ENCODE assay signal across 9 cellular contexts in genomic region chr3:128486692-128487537, GRCh38. TPM values are rescaled to one million over a fixed set of nuclear protein-coding genes. Genes with fewer than 3 reads are reported as not detected.
DNase-seq lines count a peak whose midpoint lies in the region; TF ChIP-seq lines count a peak whose summit lies in the region.
"Had no signal": no experiment of that assay in that cellular context is flagged by ENCODE, and none has a peak within 500 bp of the region (broad histone marks: within the 10 kb centered on the region; RNA-seq: fewer than 3 reads in every experiment).

No MANE protein-coding gene starts in this region.

- H3K4me3 ChIP-seq in fibroblast of lung (replicated peaks in 1 of 4; ENCODE audit: control extremely low read depth in 1 of 4, insufficient read depth in 1 of 4, low read depth in 3 of 4, low read length in 4 of 4) (peak overlapping the region; percentile 29 to 76 (median 54)), osteoblast (ENCODE audit: insufficient read depth, low read length) (peak overlapping the region; percentile 80)

- H4K20me1 ChIP-seq in fibroblast of lung (ENCODE audit: control insufficient read depth, extremely low read depth, insufficient read depth, low read length) (no peaks in the 10 kb centered on the region), osteoblast (ENCODE audit: insufficient read depth, low read length) (peaks cover 17% of the 10 kb centered on the region)

- H3K9me3 ChIP-seq in fibroblast of lung (ENCODE audit: control insufficient read depth, insufficient read depth, low read depth, low read length) = no peaks in the 10 kb centered on the region
- H3K9me3 ChIP-seq in osteoblast (ENCODE audit: low read depth, low read length) = no peaks in the 10 kb centered on the region

- H3K4me1 ChIP-seq in fibroblast of lung (ENCODE audit: control insufficient read depth, extremely low read depth, insufficient read depth, low read length) = peaks cover 21% of the 10 kb centered on the region
- H3K4me1 ChIP-seq in osteoblast (ENCODE audit: insufficient read depth, low read length) = peaks cover 30% of the 10 kb centered on the region

- peak overlapping the region; percentile 98 for H3K27ac ChIP-seq in VCaP
- peak overlapping the region; percentile 30 for H3K27ac ChIP-seq in fibroblast of lung (ENCODE audit: insufficient read depth, low read length)
- no peak overlapping the region for H3K27ac ChIP-seq in osteoblast (ENCODE audit: low read depth, low read length)

- peaks cover 31% of the 10 kb centered on the region for H3K27me3 ChIP-seq in fibroblast of lung (ENCODE audit: control insufficient read depth, insufficient read depth, low read length)
- peaks cover 38% of the 10 kb centered on the region for H3K27me3 ChIP-seq in osteoblast (ENCODE audit: insufficient read depth, low read length)

- peak; percentile 67 for DNase-seq in activated CD8-positive, alpha-beta memory T cell treated with anti-CD3 and anti-CD28 coated beads for 24 hours
- no peak for DNase-seq in activated CD8-positive, alpha-beta memory T cell treated with anti-CD3 and anti-CD28 coated beads, Interleukin-2, amount 50 U/mL, for 4 hours
- DNase-seq in fibroblast of lung (ENCODE audit: low read depth in 2 of 2) = peak in 1 of 2 donors; percentile 59
- DNase-seq in osteoblast (ENCODE audit: insufficient read length, low spot score, missing footprints) = peak; percentile 92
- no peak for DNase-seq in MV-4-11 (lab: John Stamatoyannopoulos, UW)
- DNase-seq in central memory CD4-positive, alpha-beta T cell = no peak
- no peak for DNase-seq in SIG-M5 (lab: John Stamatoyannopoulos, UW)

- H3K4me2 ChIP-seq in fibroblast of lung (ENCODE audit: extremely low read depth, insufficient read depth, low read length) (peak overlapping the region; percentile 87), osteoblast (ENCODE audit: insufficient read depth, low read length) (peak overlapping the region; percentile 94)

- H2AFZ ChIP-seq in fibroblast of lung (ENCODE audit: low read length) (peak overlapping the region; percentile 36), osteoblast (ENCODE audit: low read length) (peak overlapping the region; percentile 74)

- TF ChIP-seq CTCF in VCaP (conservative IDR thresholded peaks at IDR 0.05) (no peak), fibroblast of lung (conservative IDR thresholded peaks at IDR 0.05 in 1 of 2, IDR thresholded peaks at IDR 0.05 in 1 of 2; ENCODE audit: low read depth in 1 of 2, low read length in 2 of 2) (no peak), osteoblast (IDR thresholded peaks at IDR 0.05; ENCODE audit: extremely low read depth, low read depth, low read length) (no peak)

- H3K36me3 ChIP-seq in fibroblast of lung (ENCODE audit: control insufficient read depth, insufficient read depth, low read length) = no peaks in the 10 kb centered on the region
- no peaks in the 10 kb centered on the region for H3K36me3 ChIP-seq in osteoblast (ENCODE audit: insufficient read depth, low read length)

- peaks cover 19% of the 10 kb centered on the region for H3K79me2 ChIP-seq in fibroblast of lung (ENCODE audit: control insufficient read depth, insufficient read depth, low read length)
- no peaks in the 10 kb centered on the region for H3K79me2 ChIP-seq in osteoblast (ENCODE audit: insufficient read depth, low read length)

- H3K9ac ChIP-seq in fibroblast of lung (ENCODE audit: insufficient read depth, low read length) = peak overlapping the region; percentile 64

RNA-seq across cellular contexts. Expression of gene GATA2, which starts 6.1 kb away (rescaled TPM):
- total RNA-seq in fibroblast of lung (0.51 and 0.83 TPM in 2 replicates), osteoblast (0.72 and 0.88 TPM in 2 replicates)
- 3.2 and 4.0 TPM in 2 replicates for polyA plus RNA-seq in fibroblast of lung
- 6.2 and 9.3 TPM in 2 replicates for polyA plus RNA-seq in fibroblast of lung (2012)
- 4.3 and 4.9 TPM in 2 replicates for polyA minus RNA-seq in fibroblast of lung (ENCODE audit: low replicate concordance)

RNA-seq across cellular contexts. Expression of gene DNAJB8, which starts 20.2 kb away (rescaled TPM):
- total RNA-seq in fibroblast of lung (not detected in 2 replicates), osteoblast (not detected in 2 replicates)
- polyA plus RNA-seq in fibroblast of lung = not detected in 2 replicates
- polyA plus RNA-seq in fibroblast of lung (2012) = not detected in 2 replicates
- not detected in 2 replicates for polyA minus RNA-seq in fibroblast of lung (ENCODE audit: low replicate concordance)
- polyA plus RNA-seq: adipose tissue had no signal

Comparison
In these comparisons a context has a peak if more than half of its experiments do, and no peak if none do; other contexts are left out.
1. DNase-seq: peak in activated CD8-positive, alpha-beta memory T cell treated with anti-CD3 and anti-CD28 coated beads for 24 hours (single experiment) and osteoblast (single experiment); none in activated CD8-positive, alpha-beta memory T cell treated with anti-CD3 and anti-CD28 coated beads, Interleukin-2, amount 50 U/mL, for 4 hours (single experiment), MV-4-11 (single experiment), central memory CD4-positive, alpha-beta T cell (single experiment) and SIG-M5 (single experiment).